ENCODE assay signal across 1 cellular context in the genomic region with DNA sequence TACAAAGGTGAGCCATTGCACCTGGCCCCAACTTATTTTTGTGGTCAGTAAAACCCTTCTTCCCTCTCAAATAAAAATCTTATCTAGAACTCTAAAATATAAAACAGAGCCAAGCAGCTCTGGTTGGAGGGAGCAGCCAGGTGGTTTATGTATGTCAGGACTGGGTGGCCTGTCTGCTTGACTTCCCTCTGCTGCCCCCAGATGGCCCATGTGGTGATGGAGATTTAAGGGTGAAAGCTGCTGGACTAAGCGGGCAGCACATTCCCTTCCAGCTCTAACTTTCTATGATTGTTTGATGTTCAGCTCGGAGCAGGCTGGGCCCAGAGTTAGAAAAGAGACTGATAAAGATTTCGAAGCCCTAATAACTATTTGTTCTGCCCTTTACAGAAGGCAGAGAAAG.
TF ChIP-seq lines count a peak whose summit lies in the region.

No MANE protein-coding gene starts in this region.

TF ChIP-seq in GM23338, 12 proteins besides CTCF, POLR2A, EP300 and RAD21:
- TF ChIP-seq, protein P1, sequence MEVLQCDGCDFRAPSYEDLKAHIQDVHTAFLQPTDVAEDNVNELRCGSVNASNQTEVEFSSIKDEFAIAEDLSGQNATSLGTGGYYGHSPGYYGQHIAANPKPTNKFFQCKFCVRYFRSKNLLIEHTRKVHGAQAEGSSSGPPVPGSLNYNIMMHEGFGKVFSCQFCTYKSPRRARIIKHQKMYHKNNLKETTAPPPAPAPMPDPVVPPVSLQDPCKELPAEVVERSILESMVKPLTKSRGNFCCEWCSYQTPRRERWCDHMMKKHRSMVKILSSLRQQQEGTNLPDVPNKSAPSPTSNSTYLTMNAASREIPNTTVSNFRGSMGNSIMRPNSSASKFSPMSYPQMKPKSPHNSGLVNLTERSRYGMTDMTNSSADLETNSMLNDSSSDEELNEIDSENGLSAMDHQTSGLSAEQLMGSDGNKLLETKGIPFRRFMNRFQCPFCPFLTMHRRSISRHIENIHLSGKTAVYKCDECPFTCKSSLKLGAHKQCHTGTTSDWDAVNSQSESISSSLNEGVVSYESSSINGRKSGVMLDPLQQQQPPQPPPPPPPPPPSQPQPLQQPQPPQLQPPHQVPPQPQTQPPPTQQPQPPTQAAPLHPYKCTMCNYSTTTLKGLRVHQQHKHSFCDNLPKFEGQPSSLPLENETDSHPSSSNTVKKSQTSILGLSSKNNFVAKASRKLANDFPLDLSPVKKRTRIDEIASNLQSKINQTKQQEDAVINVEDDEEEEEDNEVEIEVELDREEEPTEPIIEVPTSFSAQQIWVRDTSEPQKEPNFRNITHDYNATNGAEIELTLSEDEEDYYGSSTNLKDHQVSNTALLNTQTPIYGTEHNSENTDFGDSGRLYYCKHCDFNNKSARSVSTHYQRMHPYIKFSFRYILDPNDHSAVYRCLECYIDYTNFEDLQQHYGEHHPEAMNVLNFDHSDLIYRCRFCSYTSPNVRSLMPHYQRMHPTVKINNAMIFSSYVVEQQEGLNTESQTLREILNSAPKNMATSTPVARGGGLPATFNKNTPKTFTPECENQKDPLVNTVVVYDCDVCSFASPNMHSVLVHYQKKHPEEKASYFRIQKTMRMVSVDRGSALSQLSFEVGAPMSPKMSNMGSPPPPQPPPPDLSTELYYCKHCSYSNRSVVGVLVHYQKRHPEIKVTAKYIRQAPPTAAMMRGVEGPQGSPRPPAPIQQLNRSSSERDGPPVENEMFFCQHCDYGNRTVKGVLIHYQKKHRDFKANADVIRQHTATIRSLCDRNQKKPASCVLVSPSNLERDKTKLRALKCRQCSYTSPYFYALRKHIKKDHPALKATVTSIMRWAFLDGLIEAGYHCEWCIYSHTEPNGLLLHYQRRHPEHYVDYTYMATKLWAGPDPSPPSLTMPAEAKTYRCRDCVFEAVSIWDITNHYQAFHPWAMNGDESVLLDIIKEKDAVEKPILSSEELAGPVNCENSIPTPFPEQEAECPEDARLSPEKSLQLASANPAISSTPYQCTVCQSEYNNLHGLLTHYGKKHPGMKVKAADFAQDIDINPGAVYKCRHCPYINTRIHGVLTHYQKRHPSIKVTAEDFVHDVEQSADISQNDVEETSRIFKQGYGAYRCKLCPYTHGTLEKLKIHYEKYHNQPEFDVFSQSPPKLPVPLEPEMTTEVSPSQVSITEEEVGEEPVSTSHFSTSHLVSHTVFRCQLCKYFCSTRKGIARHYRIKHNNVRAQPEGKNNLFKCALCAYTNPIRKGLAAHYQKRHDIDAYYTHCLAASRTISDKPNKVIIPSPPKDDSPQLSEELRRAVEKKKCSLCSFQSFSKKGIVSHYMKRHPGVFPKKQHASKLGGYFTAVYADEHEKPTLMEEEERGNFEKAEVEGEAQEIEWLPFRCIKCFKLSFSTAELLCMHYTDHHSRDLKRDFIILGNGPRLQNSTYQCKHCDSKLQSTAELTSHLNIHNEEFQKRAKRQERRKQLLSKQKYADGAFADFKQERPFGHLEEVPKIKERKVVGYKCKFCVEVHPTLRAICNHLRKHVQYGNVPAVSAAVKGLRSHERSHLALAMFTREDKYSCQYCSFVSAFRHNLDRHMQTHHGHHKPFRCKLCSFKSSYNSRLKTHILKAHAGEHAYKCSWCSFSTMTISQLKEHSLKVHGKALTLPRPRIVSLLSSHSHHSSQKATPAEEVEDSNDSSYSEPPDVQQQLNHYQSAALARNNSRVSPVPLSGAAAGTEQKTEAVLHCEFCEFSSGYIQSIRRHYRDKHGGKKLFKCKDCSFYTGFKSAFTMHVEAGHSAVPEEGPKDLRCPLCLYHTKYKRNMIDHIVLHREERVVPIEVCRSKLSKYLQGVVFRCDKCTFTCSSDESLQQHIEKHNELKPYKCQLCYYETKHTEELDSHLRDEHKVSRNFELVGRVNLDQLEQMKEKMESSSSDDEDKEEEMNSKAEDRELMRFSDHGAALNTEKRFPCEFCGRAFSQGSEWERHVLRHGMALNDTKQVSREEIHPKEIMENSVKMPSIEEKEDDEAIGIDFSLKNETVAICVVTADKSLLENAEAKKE (CRISPR knock-in tag; IDR thresholded peaks at IDR 0.05): no peak
- TF ChIP-seq NANOG (IDR thresholded peaks at IDR 0.05; ENCODE audit: borderline replicate concordance) (no peak), STAT1 (IDR thresholded peaks at IDR 0.05; ENCODE audit: unreplicated experiment) (no peak), ZNF114 (CRISPR knock-in tag; IDR thresholded peaks at IDR 0.05) (no peak), EZH2 (IDR thresholded peaks at IDR 0.05; ENCODE audit: low read depth, unreplicated experiment) (no peak), EZH2phosphoT487 (IDR thresholded peaks at IDR 0.05; ENCODE audit: unreplicated experiment) (no peak), JUNB (IDR thresholded peaks at IDR 0.05; ENCODE audit: unreplicated experiment) (no peak)
